ENCODE assay signal across 22 cellular contexts in genomic region chr17:37191219-37191618, GRCh38.
A peak's percentile ranks its signal among the peaks of the same experiment; 100 is the strongest.
DNase-seq lines count a peak whose midpoint lies in the region; TF ChIP-seq lines count a peak whose summit lies in the region.
"Had no signal": no experiment of that assay in that cellular context is flagged by ENCODE, and none has a peak within 500 bp of the region (broad histone marks: within the 10 kb centered on the region; RNA-seq: fewer than 3 reads in every experiment).

No MANE protein-coding gene starts in this region.

- TF ChIP-seq CTCF in VCaP (conservative IDR thresholded peaks at IDR 0.05) (no peak), fibroblast of mammary gland (conservative IDR thresholded peaks at IDR 0.05; ENCODE audit: control insufficient read depth, insufficient read depth, low read depth, low read length) (no peak), left ventricle myocardium inferior (IDR thresholded peaks at IDR 0.05; ENCODE audit: borderline replicate concordance) (no peak)

- no peaks in the 10 kb centered on the region for H3K9me3 ChIP-seq in left ventricle myocardium inferior (replicated peaks)
- H3K9me3 ChIP-seq: ascending aorta, testis had no signal

- no peaks in the 10 kb centered on the region for H3K27me3 ChIP-seq in left ventricle myocardium inferior (ENCODE audit: low read depth)
- H3K27me3 ChIP-seq: ascending aorta, dorsolateral prefrontal cortex, testis had no signal

- peak overlapping the region; percentile 83 for H3K27ac ChIP-seq in VCaP
- H3K27ac ChIP-seq in left ventricle myocardium inferior (replicated peaks) = no peak overlapping the region
- H3K27ac ChIP-seq: ascending aorta, dorsolateral prefrontal cortex, epithelial cell of prostate, GM23248, testis, WERI-Rb-1 had no signal

- H3K4me3 ChIP-seq in fibroblast of mammary gland (ENCODE audit: control insufficient read depth, low read depth, low read length) (no peak overlapping the region), left ventricle myocardium inferior (no peak overlapping the region)
- H3K4me3 ChIP-seq: ascending aorta, dorsolateral prefrontal cortex, GM23248, testis had no signal

- H3K36me3 ChIP-seq in left ventricle myocardium inferior = peaks cover 51% of the 10 kb centered on the region

- no peaks in the 10 kb centered on the region for H3K4me1 ChIP-seq in left ventricle myocardium inferior
- H3K4me1 ChIP-seq: ascending aorta, testis had no signal

- DNase-seq in HCEC 1CT (peak; percentile 39), fibroblast of mammary gland (ENCODE audit: low read depth) (peak; percentile 18), non-pigmented ciliary epithelial cell (ENCODE audit: low read depth) (peak; percentile 42), amniotic stem cell (lab: John Stamatoyannopoulos, UW) (no peak), left ventricle myocardium inferior (no peak), activated gamma-delta T cell (lab: John Stamatoyannopoulos, UW) (no peak)
- DNase-seq: activated CD4-positive, alpha-beta T cell treated with anti-CD3 and anti-CD28 coated beads, Interleukin-2, amount 10 ng/mL, durations not matched to agents 24 days and 14 days; activated T-cell treated with anti-CD3 and anti-CD28 coated beads, Interleukin-2, amount 50 U/mL, for 48 hours; dorsolateral prefrontal cortex; foreskin melanocyte; GM23248; natural killer cell; NCI-H1105 treated with DMSO at 0.1 percent for 48 hours; NCI-H2029; NCI-H69; SIG-M5; stimulated activated naive CD4-positive, alpha-beta T cell; testis; WERI-Rb-1 had no signal

- intact Hi-C loops in left ventricle myocardium inferior (cut with micrococcal nuclease) = no loop called here

Comparison
In these comparisons a context has a peak if more than half of its experiments do, and no peak if none do; other contexts are left out.
1. DNase-seq: peak in HCEC 1CT (single experiment), fibroblast of mammary gland (single experiment) and non-pigmented ciliary epithelial cell (single experiment); none in amniotic stem cell (single experiment), left ventricle myocardium inferior (single experiment) and activated gamma-delta T cell (single experiment).